Comparison of ENCODE assay signal across 8 cellular contexts in the genomic region with DNA sequence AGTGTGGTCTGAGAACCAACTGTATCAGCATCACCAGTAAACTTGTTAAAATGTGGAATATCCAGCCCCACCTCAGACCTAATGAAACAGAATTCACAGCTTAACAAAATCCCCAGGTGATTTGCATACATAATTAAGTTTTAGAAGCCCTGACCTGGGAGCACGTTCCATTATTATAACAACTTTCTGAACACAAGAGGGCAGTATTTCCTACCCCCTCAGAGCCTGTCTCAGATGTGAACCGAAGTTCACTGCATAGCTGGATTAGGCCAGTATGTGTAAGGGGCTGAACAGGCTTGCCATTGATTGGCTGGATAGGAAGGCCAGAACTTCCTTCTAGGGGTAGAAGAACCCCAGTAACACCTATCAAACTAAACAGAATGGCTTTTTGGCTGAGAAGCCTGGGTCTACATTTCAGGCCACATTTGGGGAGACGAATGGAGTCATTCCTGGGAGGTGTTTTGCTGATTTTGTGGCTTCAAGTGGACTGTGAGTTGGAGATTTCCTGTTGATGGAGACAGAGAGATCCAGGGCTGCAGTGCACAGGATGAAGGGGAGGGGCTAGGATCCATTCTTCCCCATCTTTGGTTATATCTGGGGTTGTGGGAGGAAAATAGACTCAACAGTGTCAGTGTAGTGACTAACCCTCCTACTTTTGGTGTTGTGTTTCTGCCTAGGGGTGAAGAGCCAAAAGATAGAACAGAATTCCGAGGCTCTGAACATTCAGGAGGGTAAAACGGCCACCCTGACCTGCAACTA.
DNase-seq lines count a peak whose midpoint lies in the region; ATAC-seq and TF ChIP-seq lines count a peak whose summit lies in the region.

No MANE protein-coding gene starts in this region.

- H3K4me2 ChIP-seq in Karpas-422 (ENCODE audit: low read depth, low read length, poor library complexity, severe bottlenecking) = no peak overlapping the region

- BruUV-seq in MCF 10A (replicated peaks; lab: Mats Ljungman, UMichigan) = no TSS peak

- H2AFZ ChIP-seq in Karpas-422 (ENCODE audit: low read length) = no peak overlapping the region

- H3K9me3 Mint-ChIP-seq in MCF 10A (ENCODE audit: unreplicated experiment) = no peaks in the 10 kb centered on the region

- intact Hi-C loops in MCF 10A (cut with micrococcal nuclease) (no loop called here), breast epithelium (cut with DNase I; ENCODE audit: low total_unique reads) (no loop called here)

- peaks cover 51% of the 10 kb centered on the region for H3K27me3 Mint-ChIP-seq in MCF 10A (ENCODE audit: insufficient read depth, unreplicated experiment)

- no peaks in the 10 kb centered on the region for H3K4me1 Mint-ChIP-seq in MCF 10A (ENCODE audit: insufficient read depth, unreplicated experiment)

- H3K9me2 ChIP-seq in Karpas-422 (replicated peaks; ENCODE audit: insufficient read depth, low read length) = no peaks in the 10 kb centered on the region

- no peaks in the 10 kb centered on the region for H3K36me3 ChIP-seq in breast epithelium
- H3K36me3 ChIP-seq in Karpas-422 (ENCODE audit: insufficient read depth, low read length) = no peaks in the 10 kb centered on the region
- no peaks in the 10 kb centered on the region for H3K36me3 ChIP-seq in WERI-Rb-1

- H3K4me3 Mint-ChIP-seq in MCF 10A (ENCODE audit: unreplicated experiment) = no peak overlapping the region

- H3K27ac ChIP-seq in breast epithelium (no peak overlapping the region), Karpas-422 (ENCODE audit: low read length) (no peak overlapping the region), WERI-Rb-1 (no peak overlapping the region)

- TF ChIP-seq CTCF in MCF 10A (IDR thresholded peaks at IDR 0.05; ENCODE audit: unreplicated experiment) (peak; percentile 44), breast epithelium (IDR thresholded peaks at IDR 0.05) (peak in 1 of 3 donors; percentile 16), WERI-Rb-1 (IDR thresholded peaks at IDR 0.05; ENCODE audit: low read depth, low read length) (peak; percentile 37)

- H3K79me2 ChIP-seq in Karpas-422 (ENCODE audit: low read length) = no peaks in the 10 kb centered on the region

- TF ChIP-seq POLR2A in breast epithelium (IDR thresholded peaks at IDR 0.05) = no peak

- H3K9ac ChIP-seq in Karpas-422 (ENCODE audit: low read length) = no peak overlapping the region

- H4K20me1 ChIP-seq in Karpas-422 (ENCODE audit: insufficient read depth, low read depth, low read length) = no peaks in the 10 kb centered on the region

- CTCF ChIA-PET in MCF 10A (lab: Yijun Ruan, JAX) = interaction anchor here (0.7 to 1.5 kb wide), 6 partner anchors 11 to 330 kb away, joined by 3 to 5 read pairs (median 4); no protein-coding TSS in a partner anchor

- H3K9me3 ChIP-seq in breast epithelium (no peaks in the 10 kb centered on the region), Karpas-422 (ENCODE audit: low read length) (no peaks in the 10 kb centered on the region), WERI-Rb-1 (ENCODE audit: severe bottlenecking) (no peaks in the 10 kb centered on the region)

- H3K4me1 ChIP-seq in breast epithelium = no peaks in the 10 kb centered on the region
- peaks cover 3% of the 10 kb centered on the region; the same call in 1 of the 2 replicates for H3K4me1 ChIP-seq in Karpas-422 (ENCODE audit: low read length)

- POLR2A ChIA-PET in MCF 10A (lab: Yijun Ruan, JAX) = no interaction called here

- no peaks in the 10 kb centered on the region for H3K27me3 ChIP-seq in breast epithelium
- H3K27me3 ChIP-seq in Karpas-422 (ENCODE audit: low read length) = no peaks in the 10 kb centered on the region
- H3K27me3 ChIP-seq in WERI-Rb-1 (ENCODE audit: insufficient read depth, low read depth, severe bottlenecking) = peaks cover 20% of the 10 kb centered on the region

- no peak for ATAC-seq in HG03280 (IDR thresholded peaks at IDR 0.05; ENCODE audit: unreplicated experiment)
- ATAC-seq in HG02938 (IDR thresholded peaks at IDR 0.05; ENCODE audit: unreplicated experiment) = no peak

- no peak overlapping the region for H3K27ac Mint-ChIP-seq in MCF 10A (ENCODE audit: low read depth, unreplicated experiment)

- DNase-seq in MCF 10A (ENCODE audit: unreplicated experiment) (peak; percentile 40), breast epithelium (ENCODE audit: low spot score in 2 of 2) (no peak), Karpas-422 (peak; percentile 90), WERI-Rb-1 (no peak), iPS-NIHi7 (ENCODE audit: extremely low spot score) (peak; percentile 71), amniotic stem cell (lab: John Stamatoyannopoulos, UW) (no peak)

- H3K4me3 ChIP-seq in breast epithelium = no peak overlapping the region
- no peak overlapping the region for H3K4me3 ChIP-seq in Karpas-422 (ENCODE audit: low read length)
- no peak overlapping the region for H3K4me3 ChIP-seq in WERI-Rb-1 (ENCODE audit: low read depth, low read length)

- H3K36me3 Mint-ChIP-seq in MCF 10A (ENCODE audit: insufficient read depth, unreplicated experiment) = no peaks in the 10 kb centered on the region

Comparison
In these comparisons a context has a peak if more than half of its experiments do, and no peak if none do; other contexts are left out.
1. DNase-seq: peak in MCF 10A (single experiment), Karpas-422 (single experiment) and iPS-NIHi7 (single experiment); none in breast epithelium (0 of 2), WERI-Rb-1 (single experiment) and amniotic stem cell (single experiment).